In the genomic region with DNA sequence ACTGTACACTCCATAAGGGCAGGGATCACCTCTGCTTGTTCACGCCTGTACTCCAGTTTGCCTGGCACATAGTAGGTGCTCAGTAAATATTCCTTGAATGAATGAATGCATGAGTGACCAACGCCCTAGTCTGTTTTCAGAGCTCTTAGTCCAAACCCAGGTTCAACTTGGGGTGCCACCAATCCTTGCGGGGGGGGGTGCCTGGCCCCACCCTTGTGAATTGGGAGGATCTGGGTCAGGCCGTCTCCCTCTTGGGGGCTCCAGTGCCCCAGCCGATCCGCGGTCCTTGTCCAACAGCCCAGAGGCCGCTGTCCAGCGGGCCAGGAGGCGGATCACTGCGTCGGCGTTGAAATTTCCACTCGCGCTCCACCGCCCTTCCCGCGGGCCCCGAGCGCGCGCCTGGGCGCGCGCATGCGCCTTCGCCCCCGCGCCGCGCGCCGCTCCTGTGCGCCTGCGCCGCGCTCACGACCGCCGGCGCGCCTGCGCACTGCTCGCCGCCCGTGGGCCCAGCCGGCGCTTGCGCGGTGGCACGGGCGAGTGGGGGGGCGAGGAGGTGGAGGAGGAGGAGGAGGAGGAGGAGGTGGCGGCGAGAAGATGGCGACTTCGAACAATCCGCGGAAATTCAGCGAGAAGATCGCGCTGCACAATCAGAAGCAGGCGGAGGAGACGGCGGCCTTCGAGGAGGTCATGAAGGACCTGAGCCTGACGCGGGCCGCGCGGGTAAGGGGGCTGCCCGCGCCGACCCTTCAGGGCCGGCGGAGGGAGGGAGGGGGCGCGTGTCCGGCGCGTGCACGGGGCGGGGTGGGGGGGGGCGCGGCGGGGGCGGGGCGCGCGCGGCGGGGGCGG, we compare ENCODE assay signal across 1 cellular context.
TF ChIP-seq lines count a peak whose summit lies in the region.

A gene with protein sequence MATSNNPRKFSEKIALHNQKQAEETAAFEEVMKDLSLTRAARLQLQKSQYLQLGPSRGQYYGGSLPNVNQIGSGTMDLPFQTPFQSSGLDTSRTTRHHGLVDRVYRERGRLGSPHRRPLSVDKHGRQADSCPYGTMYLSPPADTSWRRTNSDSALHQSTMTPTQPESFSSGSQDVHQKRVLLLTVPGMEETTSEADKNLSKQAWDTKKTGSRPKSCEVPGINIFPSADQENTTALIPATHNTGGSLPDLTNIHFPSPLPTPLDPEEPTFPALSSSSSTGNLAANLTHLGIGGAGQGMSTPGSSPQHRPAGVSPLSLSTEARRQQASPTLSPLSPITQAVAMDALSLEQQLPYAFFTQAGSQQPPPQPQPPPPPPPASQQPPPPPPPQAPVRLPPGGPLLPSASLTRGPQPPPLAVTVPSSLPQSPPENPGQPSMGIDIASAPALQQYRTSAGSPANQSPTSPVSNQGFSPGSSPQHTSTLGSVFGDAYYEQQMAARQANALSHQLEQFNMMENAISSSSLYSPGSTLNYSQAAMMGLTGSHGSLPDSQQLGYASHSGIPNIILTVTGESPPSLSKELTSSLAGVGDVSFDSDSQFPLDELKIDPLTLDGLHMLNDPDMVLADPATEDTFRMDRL (plus strand): TSS at position 572 of the 846 bp plus-strand sequence. CDS start 23 bp downstream, at position 595.

TF ChIP-seq in K562, 482 proteins besides CTCF, POLR2A, EP300 and RAD21 (continued from another document and continues in another):
- TF ChIP-seq, protein P1, sequence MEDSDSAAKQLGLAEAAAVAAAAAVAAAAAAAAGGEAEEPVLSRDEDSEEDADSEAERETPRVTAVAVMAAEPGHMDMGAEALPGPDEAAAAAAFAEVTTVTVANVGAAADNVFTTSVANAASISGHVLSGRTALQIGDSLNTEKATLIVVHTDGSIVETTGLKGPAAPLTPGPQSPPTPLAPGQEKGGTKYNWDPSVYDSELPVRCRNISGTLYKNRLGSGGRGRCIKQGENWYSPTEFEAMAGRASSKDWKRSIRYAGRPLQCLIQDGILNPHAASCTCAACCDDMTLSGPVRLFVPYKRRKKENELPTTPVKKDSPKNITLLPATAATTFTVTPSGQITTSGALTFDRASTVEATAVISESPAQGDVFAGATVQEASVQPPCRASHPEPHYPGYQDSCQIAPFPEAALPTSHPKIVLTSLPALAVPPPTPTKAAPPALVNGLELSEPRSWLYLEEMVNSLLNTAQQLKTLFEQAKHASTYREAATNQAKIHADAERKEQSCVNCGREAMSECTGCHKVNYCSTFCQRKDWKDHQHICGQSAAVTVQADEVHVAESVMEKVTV (CRISPR knock-in tag; IDR thresholded peaks at IDR 0.05): no peak
- TF ChIP-seq FUS (optimal IDR thresholded peaks at IDR 0.05; ENCODE audit: low read depth, low read length) (no peak), ELF2 (CRISPR knock-in tag; IDR thresholded peaks at IDR 0.05) (no peak), ZFP1 (CRISPR knock-in tag; IDR thresholded peaks at IDR 0.05) (no peak), ZNF212 (CRISPR knock-in tag; IDR thresholded peaks at IDR 0.05) (no peak), POLR2G (IDR thresholded peaks at IDR 0.05; ENCODE audit: low read depth, low read length) (peak; percentile 83), SMARCB1 (IDR thresholded peaks at IDR 0.05; ENCODE audit: insufficient read length, low read depth) (no peak), CTBP1 (IDR thresholded peaks at IDR 0.05; ENCODE audit: borderline replicate concordance) (peak; percentile 88; the same call in 1 of the 2 replicates), TARDBP (IDR thresholded peaks at IDR 0.05) (0 out of 2 replicates have a peak, but pooled peaks have one; percentile 36), ZNF224 (CRISPR knock-in tag; IDR thresholded peaks at IDR 0.05) (no peak), ZNF444 (CRISPR knock-in tag; IDR thresholded peaks at IDR 0.05) (no peak), ZNF184 (CRISPR knock-in tag; IDR thresholded peaks at IDR 0.05) (no peak), RNF2 (IDR thresholded peaks at IDR 0.05) (no peak), FOXK2 (conservative IDR thresholded peaks at IDR 0.05 in 1 of 2, IDR thresholded peaks at IDR 0.05 in 1 of 2; ENCODE audit: low read depth in 2 of 2) (no peak), PCBP2 (IDR thresholded peaks at IDR 0.05; ENCODE audit: low read depth, low read length, poor library complexity, severe bottlenecking) (no peak), CHD2 (IDR thresholded peaks at IDR 0.05; ENCODE audit: low read depth, low read length) (no peak), ELF4 (CRISPR knock-in tag; IDR thresholded peaks at IDR 0.05) (peak; percentile 46; the same call in 1 of the 2 replicates), LARP7 (IDR thresholded peaks at IDR 0.05) (no peak), PHTF2 (CRISPR knock-in tag; IDR thresholded peaks at IDR 0.05) (no peak), BCOR (IDR thresholded peaks at IDR 0.05) (peak; percentile 94), TCF7 (IDR thresholded peaks at IDR 0.05; ENCODE audit: borderline replicate concordance) (no peak), KLF6 (CRISPR knock-in tag; IDR thresholded peaks at IDR 0.05; ENCODE audit: borderline replicate concordance) (peak; percentile 56; the same call in 1 of the 2 replicates), C11orf30 (IDR thresholded peaks at IDR 0.05; ENCODE audit: low read depth) (no peak), SIN3B (IDR thresholded peaks at IDR 0.05; ENCODE audit: low read depth) (no peak), ZEB2 (IDR thresholded peaks at IDR 0.05) (no peak), GTF2A2 (tag; IDR thresholded peaks at IDR 0.05) (no peak), RBM39 (optimal IDR thresholded peaks at IDR 0.05; ENCODE audit: low read depth, low read length) (no peak), RBBP5 (IDR thresholded peaks at IDR 0.05; ENCODE audit: borderline replicate concordance, insufficient read depth, low read length, poor library complexity, severe bottlenecking) (peak; percentile 85), PHB2 (IDR thresholded peaks at IDR 0.05; ENCODE audit: low read depth) (no peak), FOXJ3 (CRISPR knock-in tag; IDR thresholded peaks at IDR 0.05) (no peak), HNRNPUL1 (IDR thresholded peaks at IDR 0.05; ENCODE audit: low read length) (no peak), SUPT5H (IDR thresholded peaks at IDR 0.05) (peak; percentile 90), TEAD1 (CRISPR knock-in tag; IDR thresholded peaks at IDR 0.05) (peak in 1 of 2 experiments; percentile 44; a peak in 1 of 4 replicates), GABPB1 (CRISPR knock-in tag; IDR thresholded peaks at IDR 0.05) (peak; percentile 40; the same call in 1 of the 2 replicates), RBM22 (IDR thresholded peaks at IDR 0.05; ENCODE audit: low read depth, low read length, poor library complexity, severe bottlenecking) (no peak), SREBF2 (CRISPR knock-in tag; IDR thresholded peaks at IDR 0.05) (no peak)
- TF ChIP-seq, protein P2, sequence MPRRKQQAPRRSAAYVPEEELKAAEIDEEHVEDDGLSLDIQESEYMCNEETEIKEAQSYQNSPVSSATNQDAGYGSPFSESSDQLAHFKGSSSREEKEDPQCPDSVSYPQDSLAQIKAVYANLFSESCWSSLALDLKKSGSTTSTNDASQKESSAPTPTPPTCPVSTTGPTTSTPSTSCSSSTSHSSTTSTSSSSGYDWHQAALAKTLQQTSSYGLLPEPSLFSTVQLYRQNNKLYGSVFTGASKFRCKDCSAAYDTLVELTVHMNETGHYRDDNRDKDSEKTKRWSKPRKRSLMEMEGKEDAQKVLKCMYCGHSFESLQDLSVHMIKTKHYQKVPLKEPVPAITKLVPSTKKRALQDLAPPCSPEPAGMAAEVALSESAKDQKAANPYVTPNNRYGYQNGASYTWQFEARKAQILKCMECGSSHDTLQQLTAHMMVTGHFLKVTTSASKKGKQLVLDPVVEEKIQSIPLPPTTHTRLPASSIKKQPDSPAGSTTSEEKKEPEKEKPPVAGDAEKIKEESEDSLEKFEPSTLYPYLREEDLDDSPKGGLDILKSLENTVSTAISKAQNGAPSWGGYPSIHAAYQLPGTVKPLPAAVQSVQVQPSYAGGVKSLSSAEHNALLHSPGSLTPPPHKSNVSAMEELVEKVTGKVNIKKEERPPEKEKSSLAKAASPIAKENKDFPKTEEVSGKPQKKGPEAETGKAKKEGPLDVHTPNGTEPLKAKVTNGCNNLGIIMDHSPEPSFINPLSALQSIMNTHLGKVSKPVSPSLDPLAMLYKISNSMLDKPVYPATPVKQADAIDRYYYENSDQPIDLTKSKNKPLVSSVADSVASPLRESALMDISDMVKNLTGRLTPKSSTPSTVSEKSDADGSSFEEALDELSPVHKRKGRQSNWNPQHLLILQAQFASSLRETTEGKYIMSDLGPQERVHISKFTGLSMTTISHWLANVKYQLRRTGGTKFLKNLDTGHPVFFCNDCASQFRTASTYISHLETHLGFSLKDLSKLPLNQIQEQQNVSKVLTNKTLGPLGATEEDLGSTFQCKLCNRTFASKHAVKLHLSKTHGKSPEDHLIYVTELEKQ (CRISPR knock-in tag; IDR thresholded peaks at IDR 0.05): no peak
- TF ChIP-seq, protein P3, sequence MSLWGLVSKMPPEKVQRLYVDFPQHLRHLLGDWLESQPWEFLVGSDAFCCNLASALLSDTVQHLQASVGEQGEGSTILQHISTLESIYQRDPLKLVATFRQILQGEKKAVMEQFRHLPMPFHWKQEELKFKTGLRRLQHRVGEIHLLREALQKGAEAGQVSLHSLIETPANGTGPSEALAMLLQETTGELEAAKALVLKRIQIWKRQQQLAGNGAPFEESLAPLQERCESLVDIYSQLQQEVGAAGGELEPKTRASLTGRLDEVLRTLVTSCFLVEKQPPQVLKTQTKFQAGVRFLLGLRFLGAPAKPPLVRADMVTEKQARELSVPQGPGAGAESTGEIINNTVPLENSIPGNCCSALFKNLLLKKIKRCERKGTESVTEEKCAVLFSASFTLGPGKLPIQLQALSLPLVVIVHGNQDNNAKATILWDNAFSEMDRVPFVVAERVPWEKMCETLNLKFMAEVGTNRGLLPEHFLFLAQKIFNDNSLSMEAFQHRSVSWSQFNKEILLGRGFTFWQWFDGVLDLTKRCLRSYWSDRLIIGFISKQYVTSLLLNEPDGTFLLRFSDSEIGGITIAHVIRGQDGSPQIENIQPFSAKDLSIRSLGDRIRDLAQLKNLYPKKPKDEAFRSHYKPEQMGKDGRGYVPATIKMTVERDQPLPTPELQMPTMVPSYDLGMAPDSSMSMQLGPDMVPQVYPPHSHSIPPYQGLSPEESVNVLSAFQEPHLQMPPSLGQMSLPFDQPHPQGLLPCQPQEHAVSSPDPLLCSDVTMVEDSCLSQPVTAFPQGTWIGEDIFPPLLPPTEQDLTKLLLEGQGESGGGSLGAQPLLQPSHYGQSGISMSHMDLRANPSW (CRISPR knock-in tag; IDR thresholded peaks at IDR 0.05): no peak
- TF ChIP-seq, protein P4, sequence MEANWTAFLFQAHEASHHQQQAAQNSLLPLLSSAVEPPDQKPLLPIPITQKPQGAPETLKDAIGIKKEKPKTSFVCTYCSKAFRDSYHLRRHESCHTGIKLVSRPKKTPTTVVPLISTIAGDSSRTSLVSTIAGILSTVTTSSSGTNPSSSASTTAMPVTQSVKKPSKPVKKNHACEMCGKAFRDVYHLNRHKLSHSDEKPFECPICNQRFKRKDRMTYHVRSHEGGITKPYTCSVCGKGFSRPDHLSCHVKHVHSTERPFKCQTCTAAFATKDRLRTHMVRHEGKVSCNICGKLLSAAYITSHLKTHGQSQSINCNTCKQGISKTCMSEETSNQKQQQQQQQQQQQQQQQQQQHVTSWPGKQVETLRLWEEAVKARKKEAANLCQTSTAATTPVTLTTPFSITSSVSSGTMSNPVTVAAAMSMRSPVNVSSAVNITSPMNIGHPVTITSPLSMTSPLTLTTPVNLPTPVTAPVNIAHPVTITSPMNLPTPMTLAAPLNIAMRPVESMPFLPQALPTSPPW (CRISPR knock-in tag; IDR thresholded peaks at IDR 0.05): peak; percentile 99
- TF ChIP-seq, protein P5, sequence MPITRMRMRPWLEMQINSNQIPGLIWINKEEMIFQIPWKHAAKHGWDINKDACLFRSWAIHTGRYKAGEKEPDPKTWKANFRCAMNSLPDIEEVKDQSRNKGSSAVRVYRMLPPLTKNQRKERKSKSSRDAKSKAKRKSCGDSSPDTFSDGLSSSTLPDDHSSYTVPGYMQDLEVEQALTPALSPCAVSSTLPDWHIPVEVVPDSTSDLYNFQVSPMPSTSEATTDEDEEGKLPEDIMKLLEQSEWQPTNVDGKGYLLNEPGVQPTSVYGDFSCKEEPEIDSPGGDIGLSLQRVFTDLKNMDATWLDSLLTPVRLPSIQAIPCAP (CRISPR knock-in tag; IDR thresholded peaks at IDR 0.05; ENCODE audit: borderline replicate concordance): no peak
- TF ChIP-seq, protein P6, sequence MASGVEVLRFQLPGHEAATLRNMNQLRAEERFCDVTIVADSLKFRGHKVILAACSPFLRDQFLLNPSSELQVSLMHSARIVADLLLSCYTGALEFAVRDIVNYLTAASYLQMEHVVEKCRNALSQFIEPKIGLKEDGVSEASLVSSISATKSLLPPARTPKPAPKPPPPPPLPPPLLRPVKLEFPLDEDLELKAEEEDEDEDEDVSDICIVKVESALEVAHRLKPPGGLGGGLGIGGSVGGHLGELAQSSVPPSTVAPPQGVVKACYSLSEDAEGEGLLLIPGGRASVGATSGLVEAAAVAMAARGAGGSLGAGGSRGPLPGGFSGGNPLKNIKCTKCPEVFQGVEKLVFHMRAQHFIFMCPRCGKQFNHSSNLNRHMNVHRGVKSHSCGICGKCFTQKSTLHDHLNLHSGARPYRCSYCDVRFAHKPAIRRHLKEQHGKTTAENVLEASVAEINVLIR (CRISPR knock-in tag; IDR thresholded peaks at IDR 0.05): no peak
- TF ChIP-seq, protein P7, sequence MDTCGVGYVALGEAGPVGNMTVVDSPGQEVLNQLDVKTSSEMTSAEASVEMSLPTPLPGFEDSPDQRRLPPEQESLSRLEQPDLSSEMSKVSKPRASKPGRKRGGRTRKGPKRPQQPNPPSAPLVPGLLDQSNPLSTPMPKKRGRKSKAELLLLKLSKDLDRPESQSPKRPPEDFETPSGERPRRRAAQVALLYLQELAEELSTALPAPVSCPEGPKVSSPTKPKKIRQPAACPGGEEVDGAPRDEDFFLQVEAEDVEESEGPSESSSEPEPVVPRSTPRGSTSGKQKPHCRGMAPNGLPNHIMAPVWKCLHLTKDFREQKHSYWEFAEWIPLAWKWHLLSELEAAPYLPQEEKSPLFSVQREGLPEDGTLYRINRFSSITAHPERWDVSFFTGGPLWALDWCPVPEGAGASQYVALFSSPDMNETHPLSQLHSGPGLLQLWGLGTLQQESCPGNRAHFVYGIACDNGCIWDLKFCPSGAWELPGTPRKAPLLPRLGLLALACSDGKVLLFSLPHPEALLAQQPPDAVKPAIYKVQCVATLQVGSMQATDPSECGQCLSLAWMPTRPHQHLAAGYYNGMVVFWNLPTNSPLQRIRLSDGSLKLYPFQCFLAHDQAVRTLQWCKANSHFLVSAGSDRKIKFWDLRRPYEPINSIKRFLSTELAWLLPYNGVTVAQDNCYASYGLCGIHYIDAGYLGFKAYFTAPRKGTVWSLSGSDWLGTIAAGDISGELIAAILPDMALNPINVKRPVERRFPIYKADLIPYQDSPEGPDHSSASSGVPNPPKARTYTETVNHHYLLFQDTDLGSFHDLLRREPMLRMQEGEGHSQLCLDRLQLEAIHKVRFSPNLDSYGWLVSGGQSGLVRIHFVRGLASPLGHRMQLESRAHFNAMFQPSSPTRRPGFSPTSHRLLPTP (IDR thresholded peaks at IDR 0.05; ENCODE audit: borderline replicate concordance, extremely low read depth, insufficient read length): no peak
- TF ChIP-seq, protein P8, sequence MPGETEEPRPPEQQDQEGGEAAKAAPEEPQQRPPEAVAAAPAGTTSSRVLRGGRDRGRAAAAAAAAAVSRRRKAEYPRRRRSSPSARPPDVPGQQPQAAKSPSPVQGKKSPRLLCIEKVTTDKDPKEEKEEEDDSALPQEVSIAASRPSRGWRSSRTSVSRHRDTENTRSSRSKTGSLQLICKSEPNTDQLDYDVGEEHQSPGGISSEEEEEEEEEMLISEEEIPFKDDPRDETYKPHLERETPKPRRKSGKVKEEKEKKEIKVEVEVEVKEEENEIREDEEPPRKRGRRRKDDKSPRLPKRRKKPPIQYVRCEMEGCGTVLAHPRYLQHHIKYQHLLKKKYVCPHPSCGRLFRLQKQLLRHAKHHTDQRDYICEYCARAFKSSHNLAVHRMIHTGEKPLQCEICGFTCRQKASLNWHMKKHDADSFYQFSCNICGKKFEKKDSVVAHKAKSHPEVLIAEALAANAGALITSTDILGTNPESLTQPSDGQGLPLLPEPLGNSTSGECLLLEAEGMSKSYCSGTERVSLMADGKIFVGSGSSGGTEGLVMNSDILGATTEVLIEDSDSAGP (CRISPR knock-in tag; IDR thresholded peaks at IDR 0.05): no peak
